Comparison of ENCODE assay signal across 8 cellular contexts in genomic region chr1:32394890-32395415, GRCh38.
DNase-seq lines count a peak whose midpoint lies in the region; ATAC-seq lines count a peak whose summit lies in the region.

No MANE protein-coding gene starts in this region.

- H3K4me1 ChIP-seq in stomach smooth muscle (ENCODE audit: control insufficient read depth, insufficient read depth, low read length) = peaks cover 17% of the 10 kb centered on the region

- no peaks in the 10 kb centered on the region for H3K36me3 Mint-ChIP-seq in activated naive CD8-positive, alpha-beta T cell

- peak overlapping the region; percentile 99 for H3K4me3 Mint-ChIP-seq in activated naive CD8-positive, alpha-beta T cell

- H3K9me3 Mint-ChIP-seq in activated naive CD8-positive, alpha-beta T cell (ENCODE audit: low read depth) = no peaks in the 10 kb centered on the region

- no peaks in the 10 kb centered on the region for H3K9me3 ChIP-seq in stomach smooth muscle (ENCODE audit: control insufficient read depth in 2 of 2, low read length in 2 of 2)

- peak overlapping the region; percentile 100 for H3K27ac Mint-ChIP-seq in activated naive CD8-positive, alpha-beta T cell

- peak overlapping the region; percentile 96 for H3K27ac ChIP-seq in stomach smooth muscle (ENCODE audit: low read length)

- H3K27me3 Mint-ChIP-seq in activated naive CD8-positive, alpha-beta T cell = no peaks in the 10 kb centered on the region

- H3K4me3 ChIP-seq in stomach smooth muscle (ENCODE audit: low read length in 2 of 2) = peak overlapping the region; percentile 92 to 98

- H3K27me3 ChIP-seq in stomach smooth muscle (ENCODE audit: control insufficient read depth in 1 of 2, insufficient read depth in 2 of 2, low read length in 2 of 2) = no peaks in the 10 kb centered on the region

- H3K9ac ChIP-seq in stomach smooth muscle (ENCODE audit: low read length in 2 of 2) = peak overlapping the region; percentile 95 to 98

- ATAC-seq in HG03460 (IDR thresholded peaks at IDR 0.05; ENCODE audit: unreplicated experiment) = peak; percentile 5
- no peak for ATAC-seq in HG02852 (IDR thresholded peaks at IDR 0.05; ENCODE audit: unreplicated experiment)

- peaks cover 28% of the 10 kb centered on the region for H3K4me1 Mint-ChIP-seq in activated naive CD8-positive, alpha-beta T cell (ENCODE audit: low read depth)

- DNase-seq in DMS79 treated with DMSO at 0.1 percent for 48 hours (lab: John Stamatoyannopoulos, UW) (peak; percentile 65), iPS-NIHi11 (ENCODE audit: low spot score) (peak; percentile 46), activated gamma-delta T cell (lab: John Stamatoyannopoulos, UW) (no peak), GOT3 (lab: John Stamatoyannopoulos, UW) (no peak)

- peaks cover 9 to 13% of the 10 kb centered on the region in 2 donors for H3K36me3 ChIP-seq in stomach smooth muscle (ENCODE audit: control insufficient read depth in 2 of 2, insufficient read depth in 2 of 2, low read length in 2 of 2)

Comparison
In these comparisons a context has a peak if more than half of its experiments do, and no peak if none do; other contexts are left out.
1. DNase-seq: peak in DMS79 treated with DMSO at 0.1 percent for 48 hours (single experiment) and iPS-NIHi11 (single experiment); none in activated gamma-delta T cell (single experiment) and GOT3 (single experiment).